1 cellular context compared by ENCODE assay signal in the genomic region with DNA sequence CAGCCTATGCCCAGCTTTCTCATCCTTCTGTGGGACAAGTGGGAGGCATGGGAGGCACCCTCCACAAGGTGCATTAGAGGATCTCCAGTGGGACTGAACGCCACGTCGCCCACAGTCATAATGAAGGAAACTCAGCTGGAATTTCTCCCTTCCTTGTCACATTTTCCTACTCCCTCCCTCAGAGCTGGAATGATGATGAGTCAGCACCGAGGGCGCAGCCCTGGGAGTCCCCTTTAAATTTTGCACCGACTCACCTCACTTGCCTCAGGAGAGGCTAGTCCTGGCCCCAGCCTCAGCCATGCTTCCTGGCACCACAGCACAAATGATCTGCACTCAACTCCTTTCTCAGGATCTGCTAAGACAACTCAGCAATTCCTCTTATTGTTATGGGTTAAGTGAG.
TF ChIP-seq lines count a peak whose summit lies in the region.

No MANE protein-coding gene starts in this region.

TF ChIP-seq in WTC11, 78 proteins besides CTCF, POLR2A, EP300 and RAD21 (continued from another document):
- TF ChIP-seq, protein P1, sequence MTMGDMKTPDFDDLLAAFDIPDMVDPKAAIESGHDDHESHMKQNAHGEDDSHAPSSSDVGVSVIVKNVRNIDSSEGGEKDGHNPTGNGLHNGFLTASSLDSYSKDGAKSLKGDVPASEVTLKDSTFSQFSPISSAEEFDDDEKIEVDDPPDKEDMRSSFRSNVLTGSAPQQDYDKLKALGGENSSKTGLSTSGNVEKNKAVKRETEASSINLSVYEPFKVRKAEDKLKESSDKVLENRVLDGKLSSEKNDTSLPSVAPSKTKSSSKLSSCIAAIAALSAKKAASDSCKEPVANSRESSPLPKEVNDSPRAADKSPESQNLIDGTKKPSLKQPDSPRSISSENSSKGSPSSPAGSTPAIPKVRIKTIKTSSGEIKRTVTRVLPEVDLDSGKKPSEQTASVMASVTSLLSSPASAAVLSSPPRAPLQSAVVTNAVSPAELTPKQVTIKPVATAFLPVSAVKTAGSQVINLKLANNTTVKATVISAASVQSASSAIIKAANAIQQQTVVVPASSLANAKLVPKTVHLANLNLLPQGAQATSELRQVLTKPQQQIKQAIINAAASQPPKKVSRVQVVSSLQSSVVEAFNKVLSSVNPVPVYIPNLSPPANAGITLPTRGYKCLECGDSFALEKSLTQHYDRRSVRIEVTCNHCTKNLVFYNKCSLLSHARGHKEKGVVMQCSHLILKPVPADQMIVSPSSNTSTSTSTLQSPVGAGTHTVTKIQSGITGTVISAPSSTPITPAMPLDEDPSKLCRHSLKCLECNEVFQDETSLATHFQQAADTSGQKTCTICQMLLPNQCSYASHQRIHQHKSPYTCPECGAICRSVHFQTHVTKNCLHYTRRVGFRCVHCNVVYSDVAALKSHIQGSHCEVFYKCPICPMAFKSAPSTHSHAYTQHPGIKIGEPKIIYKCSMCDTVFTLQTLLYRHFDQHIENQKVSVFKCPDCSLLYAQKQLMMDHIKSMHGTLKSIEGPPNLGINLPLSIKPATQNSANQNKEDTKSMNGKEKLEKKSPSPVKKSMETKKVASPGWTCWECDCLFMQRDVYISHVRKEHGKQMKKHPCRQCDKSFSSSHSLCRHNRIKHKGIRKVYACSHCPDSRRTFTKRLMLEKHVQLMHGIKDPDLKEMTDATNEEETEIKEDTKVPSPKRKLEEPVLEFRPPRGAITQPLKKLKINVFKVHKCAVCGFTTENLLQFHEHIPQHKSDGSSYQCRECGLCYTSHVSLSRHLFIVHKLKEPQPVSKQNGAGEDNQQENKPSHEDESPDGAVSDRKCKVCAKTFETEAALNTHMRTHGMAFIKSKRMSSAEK (CRISPR knock-in tag; IDR thresholded peaks at IDR 0.05; ENCODE audit: borderline replicate concordance), result no peak
- TF ChIP-seq, protein P2, sequence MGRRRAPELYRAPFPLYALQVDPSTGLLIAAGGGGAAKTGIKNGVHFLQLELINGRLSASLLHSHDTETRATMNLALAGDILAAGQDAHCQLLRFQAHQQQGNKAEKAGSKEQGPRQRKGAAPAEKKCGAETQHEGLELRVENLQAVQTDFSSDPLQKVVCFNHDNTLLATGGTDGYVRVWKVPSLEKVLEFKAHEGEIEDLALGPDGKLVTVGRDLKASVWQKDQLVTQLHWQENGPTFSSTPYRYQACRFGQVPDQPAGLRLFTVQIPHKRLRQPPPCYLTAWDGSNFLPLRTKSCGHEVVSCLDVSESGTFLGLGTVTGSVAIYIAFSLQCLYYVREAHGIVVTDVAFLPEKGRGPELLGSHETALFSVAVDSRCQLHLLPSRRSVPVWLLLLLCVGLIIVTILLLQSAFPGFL (CRISPR knock-in tag; IDR thresholded peaks at IDR 0.05; ENCODE audit: borderline replicate concordance), result no peak
- TF ChIP-seq, protein P3, sequence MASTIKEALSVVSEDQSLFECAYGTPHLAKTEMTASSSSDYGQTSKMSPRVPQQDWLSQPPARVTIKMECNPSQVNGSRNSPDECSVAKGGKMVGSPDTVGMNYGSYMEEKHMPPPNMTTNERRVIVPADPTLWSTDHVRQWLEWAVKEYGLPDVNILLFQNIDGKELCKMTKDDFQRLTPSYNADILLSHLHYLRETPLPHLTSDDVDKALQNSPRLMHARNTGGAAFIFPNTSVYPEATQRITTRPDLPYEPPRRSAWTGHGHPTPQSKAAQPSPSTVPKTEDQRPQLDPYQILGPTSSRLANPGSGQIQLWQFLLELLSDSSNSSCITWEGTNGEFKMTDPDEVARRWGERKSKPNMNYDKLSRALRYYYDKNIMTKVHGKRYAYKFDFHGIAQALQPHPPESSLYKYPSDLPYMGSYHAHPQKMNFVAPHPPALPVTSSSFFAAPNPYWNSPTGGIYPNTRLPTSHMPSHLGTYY (CRISPR knock-in tag; IDR thresholded peaks at IDR 0.05), result no peak
- TF ChIP-seq NFE2L1 (CRISPR knock-in tag; IDR thresholded peaks at IDR 0.05) (no peak), GABPB1 (CRISPR knock-in tag; IDR thresholded peaks at IDR 0.05) (no peak), ATF1 (CRISPR knock-in tag; IDR thresholded peaks at IDR 0.05) (no peak), OVOL2 (CRISPR knock-in tag; IDR thresholded peaks at IDR 0.05; ENCODE audit: borderline replicate concordance) (no peak), TEAD1 (CRISPR knock-in tag; IDR thresholded peaks at IDR 0.05) (no peak)
- TF ChIP-seq, protein P4, sequence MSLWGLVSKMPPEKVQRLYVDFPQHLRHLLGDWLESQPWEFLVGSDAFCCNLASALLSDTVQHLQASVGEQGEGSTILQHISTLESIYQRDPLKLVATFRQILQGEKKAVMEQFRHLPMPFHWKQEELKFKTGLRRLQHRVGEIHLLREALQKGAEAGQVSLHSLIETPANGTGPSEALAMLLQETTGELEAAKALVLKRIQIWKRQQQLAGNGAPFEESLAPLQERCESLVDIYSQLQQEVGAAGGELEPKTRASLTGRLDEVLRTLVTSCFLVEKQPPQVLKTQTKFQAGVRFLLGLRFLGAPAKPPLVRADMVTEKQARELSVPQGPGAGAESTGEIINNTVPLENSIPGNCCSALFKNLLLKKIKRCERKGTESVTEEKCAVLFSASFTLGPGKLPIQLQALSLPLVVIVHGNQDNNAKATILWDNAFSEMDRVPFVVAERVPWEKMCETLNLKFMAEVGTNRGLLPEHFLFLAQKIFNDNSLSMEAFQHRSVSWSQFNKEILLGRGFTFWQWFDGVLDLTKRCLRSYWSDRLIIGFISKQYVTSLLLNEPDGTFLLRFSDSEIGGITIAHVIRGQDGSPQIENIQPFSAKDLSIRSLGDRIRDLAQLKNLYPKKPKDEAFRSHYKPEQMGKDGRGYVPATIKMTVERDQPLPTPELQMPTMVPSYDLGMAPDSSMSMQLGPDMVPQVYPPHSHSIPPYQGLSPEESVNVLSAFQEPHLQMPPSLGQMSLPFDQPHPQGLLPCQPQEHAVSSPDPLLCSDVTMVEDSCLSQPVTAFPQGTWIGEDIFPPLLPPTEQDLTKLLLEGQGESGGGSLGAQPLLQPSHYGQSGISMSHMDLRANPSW (CRISPR knock-in tag; conservative IDR thresholded peaks at IDR 0.05; ENCODE audit: low read depth), result no peak
